Comparison of ENCODE assay signal across 9 cellular contexts in the genomic region with DNA sequence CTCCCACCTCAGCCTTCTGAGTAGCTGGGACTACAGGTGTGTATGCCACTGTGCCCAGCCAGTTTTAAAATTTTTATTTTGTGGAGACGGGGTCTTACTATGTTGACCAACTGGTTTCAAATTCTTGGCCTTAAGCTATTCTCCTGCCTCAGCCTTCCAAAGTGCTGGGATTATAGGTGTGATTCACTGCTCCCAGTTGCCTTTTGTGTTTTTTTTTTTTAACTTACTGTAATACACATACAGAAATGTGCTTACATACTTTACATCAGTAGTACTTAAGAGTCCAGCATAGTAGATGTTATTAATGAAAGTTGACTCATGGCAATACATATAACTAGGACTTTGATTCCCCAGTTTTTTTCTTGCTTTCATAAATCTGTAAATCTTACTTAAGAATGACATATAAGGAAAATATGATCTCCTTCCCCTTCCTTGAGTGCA. TPM values are rescaled to one million over a fixed set of nuclear protein-coding genes. Genes with fewer than 3 reads are reported as not detected.
DNase-seq lines count a peak whose midpoint lies in the region; ATAC-seq and TF ChIP-seq lines count a peak whose summit lies in the region.
"Had no signal": no experiment of that assay in that cellular context is flagged by ENCODE, and none has a peak within 500 bp of the region (broad histone marks: within the 10 kb centered on the region; RNA-seq: fewer than 3 reads in every experiment).

No MANE protein-coding gene starts in this region.

- no peaks in the 10 kb centered on the region for H3K9me3 ChIP-seq in hepatocyte (ENCODE audit: low read depth)

- H3K4me1 ChIP-seq in hepatocyte (ENCODE audit: insufficient read depth) = peaks cover 34% of the 10 kb centered on the region

- peak overlapping the region; percentile 5 for H3K4me3 Mint-ChIP-seq in activated CD8-positive, alpha-beta memory T cell treated with anti-CD3 and anti-CD28 coated beads, Interleukin-2, amount 10 ng/mL, durations not matched to agents 7 days and 5 days
- H3K4me3 Mint-ChIP-seq in activated CD4-positive, alpha-beta memory T cell treated with anti-CD3 and anti-CD28 coated beads for 36 hours = no peak overlapping the region
- peak overlapping the region; percentile 72 to 73 for H3K4me3 Mint-ChIP-seq in stimulated activated naive CD8-positive, alpha-beta T cell treated with anti-CD3 and anti-CD28 coated beads, Interleukin-15, amount 100 ng/mL, for 72 hours

- peaks cover 50% of the 10 kb centered on the region for H4K20me1 ChIP-seq in hepatocyte (ENCODE audit: insufficient read depth, poor library complexity, severe bottlenecking)

- no peak for ATAC-seq in activated CD8-positive, alpha-beta memory T cell treated with anti-CD3 and anti-CD28 coated beads, Interleukin-2, amount 10 ng/mL, durations not matched to agents 7 days and 5 days
- no peak for ATAC-seq in stimulated activated naive CD8-positive, alpha-beta T cell treated with anti-CD3 and anti-CD28 coated beads, Interleukin-15, amount 100 ng/mL, for 72 hours
- no peak for ATAC-seq in HG02798 (IDR thresholded peaks at IDR 0.05; ENCODE audit: poor library complexity, unreplicated experiment)

- H3K27ac ChIP-seq in hepatocyte = peak overlapping the region; percentile 2

- H3K36me3 Mint-ChIP-seq in activated CD8-positive, alpha-beta memory T cell treated with anti-CD3 and anti-CD28 coated beads, Interleukin-2, amount 10 ng/mL, durations not matched to agents 7 days and 5 days = peaks cover 24% of the 10 kb centered on the region
- peaks cover 10% of the 10 kb centered on the region for H3K36me3 Mint-ChIP-seq in activated CD4-positive, alpha-beta memory T cell treated with anti-CD3 and anti-CD28 coated beads for 36 hours

- peaks cover 66% of the 10 kb centered on the region for H3K4me1 Mint-ChIP-seq in activated CD8-positive, alpha-beta memory T cell treated with anti-CD3 and anti-CD28 coated beads, Interleukin-2, amount 10 ng/mL, durations not matched to agents 7 days and 5 days
- peaks cover 73% of the 10 kb centered on the region for H3K4me1 Mint-ChIP-seq in activated CD4-positive, alpha-beta memory T cell treated with anti-CD3 and anti-CD28 coated beads for 36 hours (ENCODE audit: low read depth)
- H3K4me1 Mint-ChIP-seq in stimulated activated naive CD8-positive, alpha-beta T cell treated with anti-CD3 and anti-CD28 coated beads, Interleukin-15, amount 100 ng/mL, for 72 hours = peaks cover 78% of the 10 kb centered on the region

- 95% methylated on average over 1 of the region's 1 CpG for WGBS in hepatocyte (ENCODE audit: low lambda C conversion rate, missing lambda C conversion rate)

- POLR2A ChIA-PET in activated CD4-positive, alpha-beta memory T cell treated with anti-CD3 and anti-CD28 coated beads for 36 hours (lab: Charles Lee) = no interaction called here

- peak overlapping the region; percentile 85 for H3K4me2 ChIP-seq in hepatocyte

- no peak for TF ChIP-seq CTCF in hepatocyte (IDR thresholded peaks at IDR 0.05; ENCODE audit: poor library complexity)

- H3K36me3 ChIP-seq in hepatocyte (replicated peaks; ENCODE audit: insufficient read depth, low read depth) (no peaks in the 10 kb centered on the region), H7 (replicated peaks; ENCODE audit: control insufficient read depth, insufficient read depth, low read length) (no peaks in the 10 kb centered on the region)

- H3K4me3 ChIP-seq in hepatocyte = no peak overlapping the region
- H3K4me3 ChIP-seq in H7 (ENCODE audit: insufficient read depth, low read depth, low read length) = no peak overlapping the region

- H3K27me3 ChIP-seq in hepatocyte (no peaks in the 10 kb centered on the region), H7 (ENCODE audit: control insufficient read depth, insufficient read depth, low read length) (no peaks in the 10 kb centered on the region)

- H3K9me3 Mint-ChIP-seq in activated CD8-positive, alpha-beta memory T cell treated with anti-CD3 and anti-CD28 coated beads, Interleukin-2, amount 10 ng/mL, durations not matched to agents 7 days and 5 days (ENCODE audit: low read depth) = no peaks in the 10 kb centered on the region
- H3K9me3 Mint-ChIP-seq in activated CD4-positive, alpha-beta memory T cell treated with anti-CD3 and anti-CD28 coated beads for 36 hours = no peaks in the 10 kb centered on the region
- no peaks in the 10 kb centered on the region for H3K9me3 Mint-ChIP-seq in stimulated activated naive CD8-positive, alpha-beta T cell treated with anti-CD3 and anti-CD28 coated beads, Interleukin-15, amount 100 ng/mL, for 72 hours

- peak overlapping the region; percentile 75 for H3K27ac Mint-ChIP-seq in activated CD8-positive, alpha-beta memory T cell treated with anti-CD3 and anti-CD28 coated beads, Interleukin-2, amount 10 ng/mL, durations not matched to agents 7 days and 5 days
- H3K27ac Mint-ChIP-seq in activated CD4-positive, alpha-beta memory T cell treated with anti-CD3 and anti-CD28 coated beads for 36 hours = peak overlapping the region; percentile 55
- H3K27ac Mint-ChIP-seq in stimulated activated naive CD8-positive, alpha-beta T cell treated with anti-CD3 and anti-CD28 coated beads, Interleukin-15, amount 100 ng/mL, for 72 hours = peak overlapping the region; percentile 84 to 86

- H3K27me3 Mint-ChIP-seq in activated CD8-positive, alpha-beta memory T cell treated with anti-CD3 and anti-CD28 coated beads, Interleukin-2, amount 10 ng/mL, durations not matched to agents 7 days and 5 days = no peaks in the 10 kb centered on the region
- H3K27me3 Mint-ChIP-seq in activated CD4-positive, alpha-beta memory T cell treated with anti-CD3 and anti-CD28 coated beads for 36 hours = no peaks in the 10 kb centered on the region
- no peaks in the 10 kb centered on the region for H3K27me3 Mint-ChIP-seq in stimulated activated naive CD8-positive, alpha-beta T cell treated with anti-CD3 and anti-CD28 coated beads, Interleukin-15, amount 100 ng/mL, for 72 hours

- H2AFZ ChIP-seq in hepatocyte = no peak overlapping the region

- H3K9me2 ChIP-seq in hepatocyte (replicated peaks; ENCODE audit: insufficient read depth) = no peaks in the 10 kb centered on the region

- peaks cover 90% of the 10 kb centered on the region for H3K79me2 ChIP-seq in hepatocyte

- intact Hi-C loops in activated CD4-positive, alpha-beta memory T cell treated with anti-CD3 and anti-CD28 coated beads for 36 hours (cut with micrococcal nuclease) = loop anchor here (5.0 kb wide), 4 partner anchors 638 to 1058 kb away; partner anchors contain the start of gene SLC25A46

- DNase-seq in activated CD8-positive, alpha-beta memory T cell treated with anti-CD3 and anti-CD28 coated beads, Interleukin-2, amount 10 ng/mL, durations not matched to agents 7 days and 5 days = no peak
- DNase-seq in activated CD8-positive, alpha-beta memory T cell treated with anti-CD3 and anti-CD28 coated beads, Interleukin-2, amount 50 U/mL, for 4 hours = no peak
- DNase-seq in activated CD4-positive, alpha-beta memory T cell treated with anti-CD3 and anti-CD28 coated beads for 36 hours = no peak
- DNase-seq in hepatocyte (ENCODE audit: low spot score) (no peak), H7 (no peak), HT-29 (ENCODE audit: low spot score) (no peak)
- no peak for DNase-seq in stimulated activated naive CD8-positive, alpha-beta T cell treated with anti-CD3 and anti-CD28 coated beads, Interleukin-15, amount 100 ng/mL, for 72 hours
- DNase-seq: NCI-H2171 had no signal

- CTCF ChIA-PET in activated CD8-positive, alpha-beta memory T cell treated with anti-CD3 and anti-CD28 coated beads, Interleukin-2, amount 10 ng/mL, durations not matched to agents 7 days and 5 days (lab: Charles Lee) = no interaction called here
- CTCF ChIA-PET in activated CD4-positive, alpha-beta memory T cell treated with anti-CD3 and anti-CD28 coated beads for 36 hours (lab: Charles Lee) = no interaction called here

RNA-seq across cellular contexts. Expression of gene MAN2A1, which starts 4.7 kb away (rescaled TPM):
- 10 to 100 TPM; 27.2 to 28.4 TPM for total RNA-seq in activated CD8-positive, alpha-beta memory T cell treated with anti-CD3 and anti-CD28 coated beads, Interleukin-2, amount 10 ng/mL, durations not matched to agents 7 days and 5 days
- total RNA-seq in activated CD4-positive, alpha-beta memory T cell treated with anti-CD3 and anti-CD28 coated beads for 36 hours = 10 to 100 TPM; 33.0 to 35.9 TPM
- total RNA-seq in hepatocyte = 140 and 150 TPM in 2 replicates
- polyA plus RNA-seq in hepatocyte = 29.8 and 31.5 TPM in 2 replicates
- total RNA-seq in H7 (2014; rRNA removed; shearing (Covaris generic)) = 53.5 and 70.3 TPM in 2 replicates
- 22.2 and 22.8 TPM in 2 replicates for total RNA-seq in HT-29 (2014; rRNA removed; shearing (Covaris generic))
